7 cellular contexts compared by ENCODE assay signal in genomic region chr4:40305329-40306193, GRCh38. TPM values are rescaled to one million over a fixed set of nuclear protein-coding genes. Genes with fewer than 3 reads are reported as not detected.
A peak's percentile ranks its signal among the peaks of the same experiment; 100 is the strongest.
DNase-seq lines count a peak whose midpoint lies in the region; ATAC-seq and TF ChIP-seq lines count a peak whose summit lies in the region.

No MANE protein-coding gene starts in this region.

- H3K4me1 ChIP-seq in PC-3 (ENCODE audit: insufficient read depth, low read length) (peaks cover 4% of the 10 kb centered on the region; the same call in 1 of the 2 replicates), GM23248 (ENCODE audit: insufficient read depth) (no peaks in the 10 kb centered on the region)

- H3K36me3 ChIP-seq in PC-3 (ENCODE audit: low read depth, low read length), result no peaks in the 10 kb centered on the region
- H3K36me3 ChIP-seq in GM23248 (ENCODE audit: low read depth), result no peaks in the 10 kb centered on the region

- H3K27me3 Mint-ChIP-seq in activated CD8-positive, alpha-beta T cell treated with anti-CD3 and anti-CD28 coated beads for 36 hours, result no peaks in the 10 kb centered on the region

- H3K4me3 Mint-ChIP-seq in activated CD8-positive, alpha-beta T cell treated with anti-CD3 and anti-CD28 coated beads for 36 hours, result peak overlapping the region; percentile 54
- H3K4me3 Mint-ChIP-seq in stimulated activated effector memory CD8-positive, alpha-beta T cell treated with anti-CD3 and anti-CD28 coated beads, Interleukin-12 subunit alpha, Interleukin-12 subunit beta, amount 100 ng/mL, for 72 hours, result peak overlapping the region; percentile 58

- peaks cover 86% of the 10 kb centered on the region for H3K4me1 Mint-ChIP-seq in activated CD8-positive, alpha-beta T cell treated with anti-CD3 and anti-CD28 coated beads for 36 hours (ENCODE audit: low read depth)
- peaks cover 73% of the 10 kb centered on the region for H3K4me1 Mint-ChIP-seq in stimulated activated effector memory CD8-positive, alpha-beta T cell treated with anti-CD3 and anti-CD28 coated beads, Interleukin-12 subunit alpha, Interleukin-12 subunit beta, amount 100 ng/mL, for 72 hours

- H3K4me3 ChIP-seq in PC-3 (ENCODE audit: low read length) (no peak overlapping the region), GM23248 (no peak overlapping the region)

- H3K9me3 ChIP-seq in PC-3 (ENCODE audit: low read length) (no peaks in the 10 kb centered on the region), GM23248 (ENCODE audit: low read depth) (no peaks in the 10 kb centered on the region)

- H3K9ac ChIP-seq in PC-3 (ENCODE audit: low read length) (no peak overlapping the region), GM23248 (no peak overlapping the region)

- peaks cover 18% of the 10 kb centered on the region for H3K36me3 Mint-ChIP-seq in activated CD8-positive, alpha-beta T cell treated with anti-CD3 and anti-CD28 coated beads for 36 hours (ENCODE audit: low read depth)
- peaks cover 11% of the 10 kb centered on the region for H3K36me3 Mint-ChIP-seq in stimulated activated effector memory CD8-positive, alpha-beta T cell treated with anti-CD3 and anti-CD28 coated beads, Interleukin-12 subunit alpha, Interleukin-12 subunit beta, amount 100 ng/mL, for 72 hours

- no peaks in the 10 kb centered on the region for H4K20me1 ChIP-seq in PC-3 (ENCODE audit: low read length)
- H4K20me1 ChIP-seq in GM23248 (ENCODE audit: insufficient read depth), result no peaks in the 10 kb centered on the region

- H2AFZ ChIP-seq in PC-3 (ENCODE audit: low read length), result no peak overlapping the region
- no peak overlapping the region for H2AFZ ChIP-seq in GM23248

- peaks cover 9% of the 10 kb centered on the region for H3K9me3 Mint-ChIP-seq in activated CD8-positive, alpha-beta T cell treated with anti-CD3 and anti-CD28 coated beads for 36 hours
- H3K9me3 Mint-ChIP-seq in stimulated activated effector memory CD8-positive, alpha-beta T cell treated with anti-CD3 and anti-CD28 coated beads, Interleukin-12 subunit alpha, Interleukin-12 subunit beta, amount 100 ng/mL, for 72 hours, result peaks cover 2% of the 10 kb centered on the region

- H3K4me2 ChIP-seq in PC-3 (ENCODE audit: low read length) (no peak overlapping the region), GM23248 (ENCODE audit: unreplicated experiment) (no peak overlapping the region)

- POLR2A ChIA-PET in activated CD8-positive, alpha-beta T cell treated with anti-CD3 and anti-CD28 coated beads for 36 hours (lab: Charles Lee), result interaction anchor here (0.5 to 18.4 kb wide), 17 partner anchors 11 to 126 kb away, joined by 3 to 326 read pairs (median 4); partner anchors contain the start of gene RHOH
- POLR2A ChIA-PET in PC-3 (lab: Charles Lee; ENCODE audit: unreplicated experiment), result no interaction called here

- WGBS in GM23248 (ENCODE audit: low coverage in 1 of 2, low lambda C conversion rate in 2 of 2, missing lambda C conversion rate in 2 of 2), 2 experiments, result 73 to 77% methylated on average over 14 of the region's 14 CpGs

- H3K27me3 ChIP-seq in PC-3 (ENCODE audit: low read length) (no peaks in the 10 kb centered on the region), GM23248 (replicated peaks; ENCODE audit: insufficient read depth) (no peaks in the 10 kb centered on the region)

- H3K27ac ChIP-seq in PC-3 (ENCODE audit: low read length) (no peak overlapping the region), GM23248 (no peak overlapping the region)

- peak; percentile 30 for ATAC-seq in GM19043 (IDR thresholded peaks at IDR 0.05; ENCODE audit: low read depth, unreplicated experiment)
- ATAC-seq in HG02981 (IDR thresholded peaks at IDR 0.05; ENCODE audit: unreplicated experiment), result peak; percentile 47
- peak; percentile 66 for ATAC-seq in activated CD8-positive, alpha-beta T cell treated with anti-CD3 and anti-CD28 coated beads for 36 hours
- peak; percentile 80 for ATAC-seq in stimulated activated effector memory CD8-positive, alpha-beta T cell treated with anti-CD3 and anti-CD28 coated beads, Interleukin-12 subunit alpha, Interleukin-12 subunit beta, amount 100 ng/mL, for 72 hours
- ATAC-seq in PC-3, result no peak

- CTCF ChIA-PET in activated CD8-positive, alpha-beta T cell treated with anti-CD3 and anti-CD28 coated beads for 36 hours (lab: Charles Lee), result interaction anchor here (1.0 to 10.7 kb wide), 16 partner anchors 11 to 156 kb away, joined by 3 to 120 read pairs (median 4); no protein-coding TSS in a partner anchor
- CTCF ChIA-PET in PC-3 (lab: Charles Lee), result no interaction called here

- H3K79me2 ChIP-seq in PC-3 (ENCODE audit: low read length) (no peaks in the 10 kb centered on the region), GM23248 (ENCODE audit: insufficient read depth) (no peaks in the 10 kb centered on the region)

- intact Hi-C loops in activated CD8-positive, alpha-beta T cell treated with anti-CD3 and anti-CD28 coated beads for 36 hours (cut with micrococcal nuclease), result loop anchor here (1.0 to 5.0 kb wide), 5 partner anchors 25 to 248 kb away; partner anchors contain the start of gene N4BP2
- intact Hi-C loops in PC-3 (cut with micrococcal nuclease), result loop anchor here (10.0 kb wide), 1 partner anchor 71 kb away; no protein-coding TSS in a partner anchor

- in situ Hi-C loops in GM23248 (cut with MboI), result loop anchor here (25.0 kb wide), 1 partner anchor 618 kb away; the partner anchor contains the start of gene UBE2K

- peak; percentile 29 for TF ChIP-seq CTCF in activated CD8-positive, alpha-beta T cell treated with anti-CD3 and anti-CD28 coated beads for 36 hours (IDR thresholded peaks at IDR 0.05)
- TF ChIP-seq CTCF in PC-3 (conservative IDR thresholded peaks at IDR 0.05; ENCODE audit: low read depth, low read length), result no peak

- H3K27ac Mint-ChIP-seq in activated CD8-positive, alpha-beta T cell treated with anti-CD3 and anti-CD28 coated beads for 36 hours, result peak overlapping the region; percentile 83
- peak overlapping the region; percentile 79 for H3K27ac Mint-ChIP-seq in stimulated activated effector memory CD8-positive, alpha-beta T cell treated with anti-CD3 and anti-CD28 coated beads, Interleukin-12 subunit alpha, Interleukin-12 subunit beta, amount 100 ng/mL, for 72 hours

- no TSS peak for BruUV-seq in PC-3 (replicated peaks; lab: Mats Ljungman, UMichigan)

- peak; percentile 93 for DNase-seq in activated CD8-positive, alpha-beta T cell treated with anti-CD3 and anti-CD28 coated beads for 36 hours
- DNase-seq in stimulated activated effector memory CD8-positive, alpha-beta T cell treated with anti-CD3 and anti-CD28 coated beads, Interleukin-12 subunit alpha, Interleukin-12 subunit beta, amount 100 ng/mL, for 72 hours (ENCODE audit: low spot score in 2 of 2), result peak in 1 of 2 donors; percentile 79
- DNase-seq in PC-3 (no peak), HuH-7.5 (ENCODE audit: low spot score) (no peak), GM23248 (no peak)

- H3K9me2 ChIP-seq in PC-3 (replicated peaks; ENCODE audit: low read length) (no peaks in the 10 kb centered on the region), GM23248 (ENCODE audit: insufficient read depth) (no peaks in the 10 kb centered on the region)

- no peaks in the 10 kb centered on the region for H3F3A ChIP-seq in PC-3 (ENCODE audit: low read length, unreplicated experiment)
- no peaks in the 10 kb centered on the region for H3F3A ChIP-seq in GM23248 (ENCODE audit: insufficient read depth)

RNA-seq across cellular contexts. Expression of gene CHRNA9, which starts 29.6 kb away (rescaled TPM):
- total RNA-seq in activated CD8-positive, alpha-beta T cell treated with anti-CD3 and anti-CD28 coated beads for 36 hours, result under 1 TPM; 0.11 to 0.38 TPM
- not detected in 2 replicates for total RNA-seq in PC-3 (2014; rRNA removed)
- total RNA-seq in GM23248 (2014; rRNA removed; shearing (Covaris generic)), result 0.51 and 0.97 TPM in 2 replicates
- polyA plus RNA-seq in GM23248 (2016; fragmentation: Nextera tagmentation; extraction: Ambion mirVana), result 0.41 and 1.2 TPM in 2 replicates
